8 cellular contexts compared by ENCODE assay signal in the genomic region with DNA sequence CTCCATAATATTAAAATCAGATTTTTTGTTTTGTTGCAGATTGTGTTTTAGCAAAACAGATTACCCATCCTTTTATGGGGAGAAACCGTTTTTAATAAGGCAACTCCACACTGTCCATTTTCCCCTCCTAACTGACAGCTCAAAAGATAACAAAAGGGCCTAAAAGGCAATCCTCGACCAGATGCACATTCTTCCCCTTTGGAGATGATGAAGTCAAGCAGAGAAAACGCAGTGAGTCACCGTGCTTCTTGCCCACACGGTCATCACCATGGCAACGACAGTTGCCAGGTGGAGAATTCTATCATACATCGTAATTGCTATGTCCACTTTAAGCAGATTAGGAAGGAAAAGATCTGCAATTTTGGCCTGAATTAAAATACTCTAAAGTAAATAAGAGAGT.
DNase-seq lines count a peak whose midpoint lies in the region; TF ChIP-seq lines count a peak whose summit lies in the region.

No MANE protein-coding gene starts in this region.

- H3K27me3 ChIP-seq in adrenal gland (no peaks in the 10 kb centered on the region), mesendoderm (ENCODE audit: insufficient read depth, low read length, poor library complexity) (no peaks in the 10 kb centered on the region)

- no peak overlapping the region for H3K56ac ChIP-seq in mesendoderm (ENCODE audit: low read length)

- no peak for TF ChIP-seq CTCF in adrenal gland (IDR thresholded peaks at IDR 0.05)

- H3K4me2 ChIP-seq in mesendoderm (ENCODE audit: low read length): no peak overlapping the region

- no peak overlapping the region for H4K8ac ChIP-seq in mesendoderm (ENCODE audit: low read depth, low read length)

- no peak overlapping the region for H2BK5ac ChIP-seq in mesendoderm (ENCODE audit: low read length)

- no peak overlapping the region for H4K5ac ChIP-seq in mesendoderm (ENCODE audit: low read length)

- H3K79me2 ChIP-seq in mesendoderm (ENCODE audit: control insufficient read depth, insufficient read depth, low read length): no peaks in the 10 kb centered on the region

- H3K9me3 ChIP-seq in adrenal gland (replicated peaks in 1 of 3): peaks cover 0 to 7% (median 0%) of the 10 kb centered on the region in 3 donors

- H3K9me3 Mint-ChIP-seq in activated naive CD4-positive, alpha-beta T cell treated with anti-CD3 and anti-CD28 coated beads, Interleukin-2, amount 10 ng/mL, durations not matched to agents 7 days and 5 days: peaks cover 2% of the 10 kb centered on the region

- H3K27ac ChIP-seq in adrenal gland: no peak overlapping the region
- no peak overlapping the region for H3K27ac ChIP-seq in mesendoderm (ENCODE audit: low read depth, low read length)

- H3K4me1 ChIP-seq in adrenal gland (replicated peaks in 1 of 2) (peaks cover 0 to 4% of the 10 kb centered on the region in 2 donors), mesendoderm (ENCODE audit: control insufficient read depth, low read depth, low read length) (no peaks in the 10 kb centered on the region)

- CTCF ChIA-PET in activated naive CD4-positive, alpha-beta T cell treated with anti-CD3 and anti-CD28 coated beads, Interleukin-2, amount 10 ng/mL, durations not matched to agents 7 days and 5 days (lab: Charles Lee): no interaction called here

- H2BK15ac ChIP-seq in mesendoderm (replicated peaks; ENCODE audit: low read depth): no peak overlapping the region

- no peaks in the 10 kb centered on the region for H3K4me1 Mint-ChIP-seq in activated naive CD4-positive, alpha-beta T cell treated with anti-CD3 and anti-CD28 coated beads, Interleukin-2, amount 10 ng/mL, durations not matched to agents 7 days and 5 days

- no peak overlapping the region for H3K4me3 Mint-ChIP-seq in activated naive CD4-positive, alpha-beta T cell treated with anti-CD3 and anti-CD28 coated beads, Interleukin-2, amount 10 ng/mL, durations not matched to agents 7 days and 5 days

- no peaks in the 10 kb centered on the region for H3K79me1 ChIP-seq in mesendoderm (ENCODE audit: low read length)

- H2BK120ac ChIP-seq in mesendoderm (ENCODE audit: low read depth, low read length): no peak overlapping the region

- no peak overlapping the region for H3K27ac Mint-ChIP-seq in activated naive CD4-positive, alpha-beta T cell treated with anti-CD3 and anti-CD28 coated beads, Interleukin-2, amount 10 ng/mL, durations not matched to agents 7 days and 5 days

- no peaks in the 10 kb centered on the region for H3K36me3 Mint-ChIP-seq in activated naive CD4-positive, alpha-beta T cell treated with anti-CD3 and anti-CD28 coated beads, Interleukin-2, amount 10 ng/mL, durations not matched to agents 7 days and 5 days

- DNase-seq in Daoy (ENCODE audit: low read depth): peak; percentile 93
- DNase-seq in NCI-H1930 (lab: John Stamatoyannopoulos, UW): peak; percentile 94 to 95
- DNase-seq in adrenal gland: peak in 5 of 7 donors; percentile 4 to 85 (median 26)
- peak; percentile 93 for DNase-seq in mesendoderm
- DNase-seq in AML-193 (lab: John Stamatoyannopoulos, UW): no peak
- no peak for DNase-seq in activated naive CD4-positive, alpha-beta T cell treated with anti-CD3 and anti-CD28 coated beads, Interleukin-2, amount 10 ng/mL, durations not matched to agents 7 days and 5 days
- no peak for DNase-seq in activated CD4-positive, CD25-positive, alpha-beta regulatory T cell (lab: John Stamatoyannopoulos, UW)
- no peak for DNase-seq in germinal center (ENCODE audit: low spot score)

- H3K36me3 ChIP-seq in adrenal gland (replicated peaks in 1 of 2) (no peaks in the 10 kb centered on the region), mesendoderm (ENCODE audit: control insufficient read depth, insufficient read depth, low read length) (no peaks in the 10 kb centered on the region)

- H2AK5ac ChIP-seq in mesendoderm (ENCODE audit: low read length): no peak overlapping the region

- 16 to 27% (median 23%) methylated on average over 7 of the region's 7 CpGs for WGBS in adrenal gland, 4 donors
- no CpG with 5 or more reads among the region's 7 CpGs for WGBS in mesendoderm (ENCODE audit: extremely low coverage, insufficient coverage, low lambda C conversion rate)

- no peak overlapping the region for H3K23ac ChIP-seq in mesendoderm (ENCODE audit: low read length)

- no peak overlapping the region for H3K9ac ChIP-seq in mesendoderm (ENCODE audit: low read length)

- no peaks in the 10 kb centered on the region for H3K27me3 Mint-ChIP-seq in activated naive CD4-positive, alpha-beta T cell treated with anti-CD3 and anti-CD28 coated beads, Interleukin-2, amount 10 ng/mL, durations not matched to agents 7 days and 5 days

- TF ChIP-seq POLR2A in adrenal gland (IDR thresholded peaks at IDR 0.05): no peak

- no peak overlapping the region for H3K18ac ChIP-seq in mesendoderm (ENCODE audit: low read length)

- no peak overlapping the region for H3K4ac ChIP-seq in mesendoderm (ENCODE audit: low read depth, low read length)

- H3K4me3 ChIP-seq in adrenal gland (no peak overlapping the region), mesendoderm (ENCODE audit: low read length) (no peak overlapping the region)

- intact Hi-C loops in adrenal gland (cut with DNase I): no loop called here

Comparison
In these comparisons a context has a peak if more than half of its experiments do, and no peak if none do; other contexts are left out.
1. DNase-seq: peak in Daoy (single experiment), NCI-H1930 (2 of 2), adrenal gland (5 of 7) and mesendoderm (single experiment); none in AML-193 (0 of 2), activated naive CD4-positive, alpha-beta T cell treated with anti-CD3 and anti-CD28 coated beads, Interleukin-2, amount 10 ng/mL, durations not matched to agents 7 days and 5 days (single experiment), activated CD4-positive, CD25-positive, alpha-beta regulatory T cell (0 of 4) and germinal center (single experiment).